ENCODE assay signal across 12 cellular contexts in genomic region chr2:25378731-25379490, GRCh38. TPM values are rescaled to one million over a fixed set of nuclear protein-coding genes. Genes with fewer than 3 reads are reported as not detected.
DNase-seq lines count a peak whose midpoint lies in the region; ATAC-seq and TF ChIP-seq lines count a peak whose summit lies in the region.
"Had no signal": no experiment of that assay in that cellular context is flagged by ENCODE, and none has a peak within 500 bp of the region (broad histone marks: within the 10 kb centered on the region; RNA-seq: fewer than 3 reads in every experiment).

No MANE protein-coding gene starts in this region.

- peaks cover 30 to 49% (median 32%) of the 10 kb centered on the region in 7 donors for H3K4me1 Mint-ChIP-seq in naive thymus-derived CD4-positive, alpha-beta T cell
- peaks cover 18% of the 10 kb centered on the region for H3K4me1 Mint-ChIP-seq in mesothelial cell of epicardium

- H3K27ac ChIP-seq in OCI-LY7 (ENCODE audit: low read depth, low read length, poor library complexity, severe bottlenecking) = no peak overlapping the region
- H3K27ac ChIP-seq in naive thymus-derived CD4-positive, alpha-beta T cell (ENCODE audit: low read depth, low read length) = no peak overlapping the region
- H3K27ac ChIP-seq: ascending aorta had no signal

- H3K4me2 ChIP-seq in OCI-LY7 (ENCODE audit: low read length) = peak overlapping the region; percentile 41

- in situ Hi-C loops in astrocyte of the spinal cord (cut with HindIII; ENCODE audit: low sequenced_read_pairs) = no loop called here

- no peaks in the 10 kb centered on the region for H4K20me1 ChIP-seq in OCI-LY7 (ENCODE audit: insufficient read depth, low read length)

- intact Hi-C loops in OCI-LY7 (cut with micrococcal nuclease; ENCODE audit: unreplicated experiment) = loop anchor here (10.0 kb wide), 1 partner anchor 186 kb away; no protein-coding TSS in a partner anchor
- intact Hi-C loops in naive thymus-derived CD4-positive, alpha-beta T cell (cut with micrococcal nuclease) = loop anchor here (5.0 to 10.0 kb wide), 3 partner anchors 73 to 296 kb away; partner anchors contain the start of gene DTNB (in 1 of the 2)

- H3K27me3 ChIP-seq in naive thymus-derived CD4-positive, alpha-beta T cell (ENCODE audit: control insufficient read depth in 2 of 2, insufficient read depth in 2 of 2, low read length in 2 of 2) = no peaks in the 10 kb centered on the region
- H3K27me3 ChIP-seq: ascending aorta had no signal

- H3K27me3 Mint-ChIP-seq in naive thymus-derived CD4-positive, alpha-beta T cell = no peaks in the 10 kb centered on the region
- H3K27me3 Mint-ChIP-seq in mesothelial cell of epicardium (ENCODE audit: low read depth) = no peaks in the 10 kb centered on the region

- POLR2A ChIA-PET in OCI-LY7 (lab: Charles Lee) = interaction anchor here (0.8 to 2.6 kb wide), 4 partner anchors 10 to 196 kb away, joined by 3 to 8 read pairs (median 4); no protein-coding TSS in a partner anchor
- POLR2A ChIA-PET in naive thymus-derived CD4-positive, alpha-beta T cell (lab: Charles Lee) = interaction anchor here (0.7 kb wide), 1 partner anchor 69 kb away, joined by 3 read pairs; no protein-coding TSS in a partner anchor

- H3K4me3 ChIP-seq in OCI-LY7 (ENCODE audit: low read depth, low read length, poor library complexity, severe bottlenecking) = no peak overlapping the region
- no peak overlapping the region for H3K4me3 ChIP-seq in astrocyte of the spinal cord (ENCODE audit: low read depth, low read length)
- H3K4me3 ChIP-seq in naive thymus-derived CD4-positive, alpha-beta T cell (ENCODE audit: low read length) = no peak overlapping the region
- H3K4me3 ChIP-seq: ascending aorta had no signal

- peak overlapping the region in 4 of 10 donors; percentile 11 to 54 (median 24) for H3K4me3 Mint-ChIP-seq in naive thymus-derived CD4-positive, alpha-beta T cell
- no peak overlapping the region for H3K4me3 Mint-ChIP-seq in mesothelial cell of epicardium

- H3K9me3 Mint-ChIP-seq in naive thymus-derived CD4-positive, alpha-beta T cell = peaks cover 0 to 6% (median 0%) of the 10 kb centered on the region in 11 donors
- no peaks in the 10 kb centered on the region for H3K9me3 Mint-ChIP-seq in mesothelial cell of epicardium

- no peak for TF ChIP-seq CTCF in OCI-LY7 (conservative IDR thresholded peaks at IDR 0.05; ENCODE audit: low read length)
- TF ChIP-seq CTCF in astrocyte of the spinal cord (IDR thresholded peaks at IDR 0.05; ENCODE audit: low read depth, low read length) = no peak
- TF ChIP-seq CTCF in mesothelial cell of epicardium (IDR thresholded peaks at IDR 0.05; ENCODE audit: unreplicated experiment) = no peak

- BruUV-seq in OCI-LY7 (replicated peaks; lab: Mats Ljungman, UMichigan) = no TSS peak

- H3K9me2 ChIP-seq in OCI-LY7 (ENCODE audit: insufficient read depth, low read length) = no peaks in the 10 kb centered on the region

- CTCF ChIA-PET in OCI-LY7 (lab: Charles Lee; ENCODE audit: unreplicated experiment) = interaction anchor here (1.1 kb wide), 1 partner anchor 188 kb away, joined by 3 read pairs; no protein-coding TSS in a partner anchor
- CTCF ChIA-PET in naive thymus-derived CD4-positive, alpha-beta T cell (lab: Charles Lee) = no interaction called here

- H3K9me3 ChIP-seq in OCI-LY7 (ENCODE audit: low read length) = no peaks in the 10 kb centered on the region
- no peaks in the 10 kb centered on the region for H3K9me3 ChIP-seq in naive thymus-derived CD4-positive, alpha-beta T cell (ENCODE audit: control insufficient read depth in 2 of 3, low read length in 3 of 3)
- H3K9me3 ChIP-seq: ascending aorta had no signal

- peak overlapping the region; percentile 5; the same call in 1 of the 2 replicates for H2AFZ ChIP-seq in OCI-LY7 (ENCODE audit: low read length)

- H3K79me2 ChIP-seq in OCI-LY7 (ENCODE audit: insufficient read depth, low read depth, low read length) = no peaks in the 10 kb centered on the region

- peaks cover 0 to 26% (median 6%) of the 10 kb centered on the region in 5 donors for H3K36me3 Mint-ChIP-seq in naive thymus-derived CD4-positive, alpha-beta T cell
- H3K36me3 Mint-ChIP-seq in mesothelial cell of epicardium = peaks cover 8% of the 10 kb centered on the region

- peaks cover 65% of the 10 kb centered on the region for H3K4me1 ChIP-seq in OCI-LY7 (ENCODE audit: insufficient read depth, low read length, poor library complexity, severe bottlenecking)
- H3K4me1 ChIP-seq in naive thymus-derived CD4-positive, alpha-beta T cell (ENCODE audit: control insufficient read depth in 2 of 2, insufficient read depth in 2 of 2, low read length in 2 of 2) = peaks cover 28 to 31% of the 10 kb centered on the region in 2 donors

- no peak for ATAC-seq in naive thymus-derived CD4-positive, alpha-beta T cell

- no peaks in the 10 kb centered on the region for H3K36me3 ChIP-seq in OCI-LY7 (ENCODE audit: insufficient read depth, low read length)
- no peaks in the 10 kb centered on the region for H3K36me3 ChIP-seq in naive thymus-derived CD4-positive, alpha-beta T cell (ENCODE audit: control insufficient read depth in 2 of 3, insufficient read depth in 3 of 3, low read length in 3 of 3)
- H3K36me3 ChIP-seq: ascending aorta had no signal

- peak overlapping the region in 7 of 9 donors; percentile 22 to 97 (median 70) for H3K27ac Mint-ChIP-seq in naive thymus-derived CD4-positive, alpha-beta T cell
- H3K27ac Mint-ChIP-seq in mesothelial cell of epicardium = no peak overlapping the region

- DNase-seq in EH (ENCODE audit: low read depth) (peak; percentile 77), OCI-LY7 (ENCODE audit: low spot score) (no peak), astrocyte of the spinal cord (ENCODE audit: low read depth, low spot score) (peak; percentile 12), mesothelial cell of epicardium (ENCODE audit: low spot score in 2 of 2, unreplicated experiment in 2 of 2) (no peak), AG08395 (ENCODE audit: low spot score) (no peak), GM19238 (ENCODE audit: insufficient read length, low spot score) (no peak)
- peak in 1 of 9 donors; percentile 20 for DNase-seq in naive thymus-derived CD4-positive, alpha-beta T cell
- no peak for DNase-seq in stimulated activated naive CD4-positive, alpha-beta T cell treated with Interleukin-2 at 50 U/mL for 16 hours (lab: John Stamatoyannopoulos, UW)
- DNase-seq: activated CD4-positive, CD25-positive, alpha-beta regulatory T cell; NCI-H345; Right ventricle myocardium superior had no signal

RNA-seq across cellular contexts. Expression of gene DNMT3A, which starts 37.2 kb away (rescaled TPM):
- 2.6 and 2.8 TPM in 2 replicates for total RNA-seq in OCI-LY7 (2014; rRNA removed; shearing (Covaris generic))
- 7.2 and 7.3 TPM in 2 replicates for total RNA-seq in OCI-LY7 (2022)
- total RNA-seq in naive thymus-derived CD4-positive, alpha-beta T cell = 100 to 1,000 TPM in 3 of 5 experiments, 10 to 100 TPM in 2; 78.9 to 117 (median 106) TPM
- polyA plus RNA-seq in naive thymus-derived CD4-positive, alpha-beta T cell = 10 to 100 TPM; 19.4 to 29.0 TPM
- 210 to 219 TPM (median 215 TPM) in 3 replicates for total RNA-seq in mesothelial cell of epicardium

Comparison
In these comparisons a context has a peak if more than half of its experiments do, and no peak if none do; other contexts are left out.
1. DNase-seq: peak in EH (single experiment) and astrocyte of the spinal cord (single experiment); none in OCI-LY7 (single experiment), stimulated activated naive CD4-positive, alpha-beta T cell treated with Interleukin-2 at 50 U/mL for 16 hours (single experiment), mesothelial cell of epicardium (0 of 2), AG08395 (single experiment) and GM19238 (single experiment).
2. RNA of gene DNMT3A, which starts 37.2 kb away (total RNA-seq): 210 to 219 TPM in mesothelial cell of epicardium and 78.9 to 117 TPM in naive thymus-derived CD4-positive, alpha-beta T cell; 2.6 to 7.3 TPM in OCI-LY7; every median in the first group is over 4 times any median in the second.